In genomic region chr2:33765122-33765521, GRCh38 we compare ENCODE assay signal across 1 cellular context.
TF ChIP-seq lines count a peak whose summit lies in the region.

No MANE protein-coding gene starts in this region.

TF ChIP-seq in GM23338, 12 proteins besides CTCF, POLR2A, EP300 and RAD21 (continued from another document):
- TF ChIP-seq REST (IDR thresholded peaks at IDR 0.05; ENCODE audit: unreplicated experiment) (no peak), ZNF462 (CRISPR knock-in tag; IDR thresholded peaks at IDR 0.05) (no peak), CREB1 (CRISPR knock-in tag; IDR thresholded peaks at IDR 0.05; ENCODE audit: low read depth) (no peak)
TF ChIP-seq in GM23338: peak in this region for 0.
